ENCODE assay signal across 1 cellular context in the genomic region with DNA sequence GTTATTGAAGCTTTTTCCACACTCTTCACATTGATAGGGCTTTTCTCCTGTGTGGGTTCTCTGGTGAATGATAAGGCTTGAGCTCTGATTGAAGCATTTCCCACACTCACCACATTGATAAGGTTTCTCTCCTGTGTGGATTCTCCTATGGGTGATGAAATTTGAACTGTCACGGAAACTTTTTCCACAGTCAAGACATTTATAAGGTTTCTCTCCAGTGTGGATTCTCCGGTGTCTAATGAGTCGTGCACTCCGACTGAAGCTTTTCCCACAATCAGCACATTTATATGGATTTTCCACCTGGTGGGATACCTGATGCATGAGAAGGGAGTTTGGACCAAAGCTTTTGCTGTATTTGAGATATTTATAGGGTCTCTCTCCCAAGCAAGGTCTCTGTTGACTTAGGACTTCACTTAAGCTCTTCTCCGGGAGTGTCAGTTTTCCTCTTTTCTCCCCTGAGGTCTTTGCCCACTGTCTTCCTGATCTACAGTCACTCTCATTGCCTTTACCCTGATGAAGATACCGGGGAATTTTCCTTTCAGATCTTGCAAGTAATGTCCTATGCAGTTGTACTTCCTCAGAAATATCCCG.
A peak's percentile ranks its signal among the peaks of the same experiment; 100 is the strongest.
TF ChIP-seq lines count a peak whose summit lies in the region.

No MANE protein-coding gene starts in this region.

TF ChIP-seq in K562, 482 proteins besides CTCF, POLR2A, EP300 and RAD21 (continues in another document):
- TF ChIP-seq NELFE (IDR thresholded peaks at IDR 0.05; ENCODE audit: insufficient read depth, insufficient read length) (no peak), POLR2H (tag; IDR thresholded peaks at IDR 0.05; ENCODE audit: low read depth) (no peak), ARID2 (IDR thresholded peaks at IDR 0.05) (no peak), ZNF75A (CRISPR knock-in tag; IDR thresholded peaks at IDR 0.05) (peak; percentile 99), NEUROD1 (IDR thresholded peaks at IDR 0.05; ENCODE audit: borderline replicate concordance, low read depth, low read length, partially characterized antibody) (no peak), TRIM24 (IDR thresholded peaks at IDR 0.05) (peak in 1 of 2 experiments; percentile 64; a peak in 1 of 4 replicates), SUPT5H (IDR thresholded peaks at IDR 0.05) (no peak), PHB2 (IDR thresholded peaks at IDR 0.05; ENCODE audit: low read depth) (no peak), MCM5 (IDR thresholded peaks at IDR 0.05; ENCODE audit: low read depth) (no peak), FOXP1 (CRISPR knock-in tag; IDR thresholded peaks at IDR 0.05) (no peak), RB1 (IDR thresholded peaks at IDR 0.05; ENCODE audit: low read depth) (no peak), POLR2B (IDR thresholded peaks at IDR 0.05; ENCODE audit: low read depth, partially characterized antibody) (no peak), TAF7 (tag; IDR thresholded peaks at IDR 0.05) (no peak), XRCC3 (IDR thresholded peaks at IDR 0.05) (peak; percentile 91), CBX3 (IDR thresholded peaks at IDR 0.05; ENCODE audit: borderline replicate concordance in 1 of 2, low read length in 2 of 2) (peak in 1 of 2 experiments; percentile 94; a peak in 2 of 3 replicates), CBX1 (IDR thresholded peaks at IDR 0.05; ENCODE audit: low read depth) (peak; percentile 61; the same call in 1 of the 2 replicates), TRIM28 (IDR thresholded peaks at IDR 0.05) (peak; percentile 98), ZNF316 (IDR thresholded peaks at IDR 0.05) (peak; percentile 74), LEF1 (IDR thresholded peaks at IDR 0.05) (no peak), CBFA2T3 (IDR thresholded peaks at IDR 0.05) (no peak), ZNF274 (IDR thresholded peaks at IDR 0.05; ENCODE audit: borderline replicate concordance, low read depth, low read length) (no peak), BCL6 (CRISPR knock-in tag; IDR thresholded peaks at IDR 0.05) (no peak), CBX5 (IDR thresholded peaks at IDR 0.05; ENCODE audit: borderline replicate concordance, low read depth) (peak; percentile 26; the same call in 1 of the 2 replicates), ZNF561 (CRISPR knock-in tag; conservative IDR thresholded peaks at IDR 0.05) (no peak), ARID1B (IDR thresholded peaks at IDR 0.05) (no peak), NFRKB (IDR thresholded peaks at IDR 0.05; ENCODE audit: low read depth) (peak; percentile 78), PURB (CRISPR knock-in tag; IDR thresholded peaks at IDR 0.05; ENCODE audit: low read depth) (no peak), TOE1 (IDR thresholded peaks at IDR 0.05; ENCODE audit: borderline replicate concordance) (no peak), TOE1 (CRISPR knock-in tag; IDR thresholded peaks at IDR 0.05; ENCODE audit: borderline replicate concordance, low read depth) (no peak), TEAD4 (IDR thresholded peaks at IDR 0.05; ENCODE audit: low read length) (0 out of 2 replicates have a peak, but pooled peaks have one; percentile 38), TEAD4 (CRISPR knock-in tag; IDR thresholded peaks at IDR 0.05; ENCODE audit: borderline replicate concordance) (no peak), MTA3 (IDR thresholded peaks at IDR 0.05; ENCODE audit: borderline replicate concordance) (no peak), NCOR1 (IDR thresholded peaks at IDR 0.05) (no peak), U2AF1 (optimal IDR thresholded peaks at IDR 0.05; ENCODE audit: low read depth, low read length) (no peak)
- TF ChIP-seq, protein P1, sequence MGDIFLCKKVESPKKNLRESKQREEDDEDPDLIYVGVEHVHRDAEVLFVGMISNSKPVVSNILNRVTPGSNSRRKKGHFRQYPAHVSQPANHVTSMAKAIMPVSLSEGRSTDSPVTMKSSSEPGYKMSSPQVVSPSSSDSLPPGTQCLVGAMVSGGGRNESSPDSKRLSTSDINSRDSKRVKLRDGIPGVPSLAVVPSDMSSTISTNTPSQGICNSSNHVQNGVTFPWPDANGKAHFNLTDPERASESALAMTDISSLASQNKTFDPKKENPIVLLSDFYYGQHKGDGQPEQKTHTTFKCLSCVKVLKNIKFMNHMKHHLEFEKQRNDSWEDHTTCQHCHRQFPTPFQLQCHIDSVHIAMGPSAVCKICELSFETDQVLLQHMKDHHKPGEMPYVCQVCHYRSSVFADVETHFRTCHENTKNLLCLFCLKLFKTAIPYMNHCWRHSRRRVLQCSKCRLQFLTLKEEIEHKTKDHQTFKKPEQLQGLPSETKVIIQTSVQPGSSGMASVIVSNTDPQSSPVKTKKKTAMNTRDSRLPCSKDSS (IDR thresholded peaks at IDR 0.05; ENCODE audit: low read depth, partially characterized antibody), result peak; percentile 85
- TF ChIP-seq, protein P2, sequence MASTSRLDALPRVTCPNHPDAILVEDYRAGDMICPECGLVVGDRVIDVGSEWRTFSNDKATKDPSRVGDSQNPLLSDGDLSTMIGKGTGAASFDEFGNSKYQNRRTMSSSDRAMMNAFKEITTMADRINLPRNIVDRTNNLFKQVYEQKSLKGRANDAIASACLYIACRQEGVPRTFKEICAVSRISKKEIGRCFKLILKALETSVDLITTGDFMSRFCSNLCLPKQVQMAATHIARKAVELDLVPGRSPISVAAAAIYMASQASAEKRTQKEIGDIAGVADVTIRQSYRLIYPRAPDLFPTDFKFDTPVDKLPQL (IDR thresholded peaks at IDR 0.05; ENCODE audit: extremely low read depth, insufficient read length), result no peak
- TF ChIP-seq, protein P3, sequence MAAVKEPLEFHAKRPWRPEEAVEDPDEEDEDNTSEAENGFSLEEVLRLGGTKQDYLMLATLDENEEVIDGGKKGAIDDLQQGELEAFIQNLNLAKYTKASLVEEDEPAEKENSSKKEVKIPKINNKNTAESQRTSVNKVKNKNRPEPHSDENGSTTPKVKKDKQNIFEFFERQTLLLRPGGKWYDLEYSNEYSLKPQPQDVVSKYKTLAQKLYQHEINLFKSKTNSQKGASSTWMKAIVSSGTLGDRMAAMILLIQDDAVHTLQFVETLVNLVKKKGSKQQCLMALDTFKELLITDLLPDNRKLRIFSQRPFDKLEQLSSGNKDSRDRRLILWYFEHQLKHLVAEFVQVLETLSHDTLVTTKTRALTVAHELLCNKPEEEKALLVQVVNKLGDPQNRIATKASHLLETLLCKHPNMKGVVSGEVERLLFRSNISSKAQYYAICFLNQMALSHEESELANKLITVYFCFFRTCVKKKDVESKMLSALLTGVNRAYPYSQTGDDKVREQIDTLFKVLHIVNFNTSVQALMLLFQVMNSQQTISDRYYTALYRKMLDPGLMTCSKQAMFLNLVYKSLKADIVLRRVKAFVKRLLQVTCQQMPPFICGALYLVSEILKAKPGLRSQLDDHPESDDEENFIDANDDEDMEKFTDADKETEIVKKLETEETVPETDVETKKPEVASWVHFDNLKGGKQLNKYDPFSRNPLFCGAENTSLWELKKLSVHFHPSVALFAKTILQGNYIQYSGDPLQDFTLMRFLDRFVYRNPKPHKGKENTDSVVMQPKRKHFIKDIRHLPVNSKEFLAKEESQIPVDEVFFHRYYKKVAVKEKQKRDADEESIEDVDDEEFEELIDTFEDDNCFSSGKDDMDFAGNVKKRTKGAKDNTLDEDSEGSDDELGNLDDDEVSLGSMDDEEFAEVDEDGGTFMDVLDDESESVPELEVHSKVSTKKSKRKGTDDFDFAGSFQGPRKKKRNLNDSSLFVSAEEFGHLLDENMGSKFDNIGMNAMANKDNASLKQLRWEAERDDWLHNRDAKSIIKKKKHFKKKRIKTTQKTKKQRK (IDR thresholded peaks at IDR 0.05; ENCODE audit: borderline replicate concordance, low read depth, low read length), result no peak
- TF ChIP-seq, protein P4, sequence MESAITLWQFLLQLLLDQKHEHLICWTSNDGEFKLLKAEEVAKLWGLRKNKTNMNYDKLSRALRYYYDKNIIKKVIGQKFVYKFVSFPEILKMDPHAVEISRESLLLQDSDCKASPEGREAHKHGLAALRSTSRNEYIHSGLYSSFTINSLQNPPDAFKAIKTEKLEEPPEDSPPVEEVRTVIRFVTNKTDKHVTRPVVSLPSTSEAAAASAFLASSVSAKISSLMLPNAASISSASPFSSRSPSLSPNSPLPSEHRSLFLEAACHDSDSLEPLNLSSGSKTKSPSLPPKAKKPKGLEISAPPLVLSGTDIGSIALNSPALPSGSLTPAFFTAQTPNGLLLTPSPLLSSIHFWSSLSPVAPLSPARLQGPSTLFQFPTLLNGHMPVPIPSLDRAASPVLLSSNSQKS (CRISPR knock-in tag; IDR thresholded peaks at IDR 0.05), result no peak
- TF ChIP-seq, protein P5, sequence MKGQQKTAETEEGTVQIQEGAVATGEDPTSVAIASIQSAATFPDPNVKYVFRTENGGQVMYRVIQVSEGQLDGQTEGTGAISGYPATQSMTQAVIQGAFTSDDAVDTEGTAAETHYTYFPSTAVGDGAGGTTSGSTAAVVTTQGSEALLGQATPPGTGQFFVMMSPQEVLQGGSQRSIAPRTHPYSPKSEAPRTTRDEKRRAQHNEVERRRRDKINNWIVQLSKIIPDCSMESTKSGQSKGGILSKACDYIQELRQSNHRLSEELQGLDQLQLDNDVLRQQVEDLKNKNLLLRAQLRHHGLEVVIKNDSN (CRISPR knock-in tag; IDR thresholded peaks at IDR 0.05), result no peak
- TF ChIP-seq, protein P6, sequence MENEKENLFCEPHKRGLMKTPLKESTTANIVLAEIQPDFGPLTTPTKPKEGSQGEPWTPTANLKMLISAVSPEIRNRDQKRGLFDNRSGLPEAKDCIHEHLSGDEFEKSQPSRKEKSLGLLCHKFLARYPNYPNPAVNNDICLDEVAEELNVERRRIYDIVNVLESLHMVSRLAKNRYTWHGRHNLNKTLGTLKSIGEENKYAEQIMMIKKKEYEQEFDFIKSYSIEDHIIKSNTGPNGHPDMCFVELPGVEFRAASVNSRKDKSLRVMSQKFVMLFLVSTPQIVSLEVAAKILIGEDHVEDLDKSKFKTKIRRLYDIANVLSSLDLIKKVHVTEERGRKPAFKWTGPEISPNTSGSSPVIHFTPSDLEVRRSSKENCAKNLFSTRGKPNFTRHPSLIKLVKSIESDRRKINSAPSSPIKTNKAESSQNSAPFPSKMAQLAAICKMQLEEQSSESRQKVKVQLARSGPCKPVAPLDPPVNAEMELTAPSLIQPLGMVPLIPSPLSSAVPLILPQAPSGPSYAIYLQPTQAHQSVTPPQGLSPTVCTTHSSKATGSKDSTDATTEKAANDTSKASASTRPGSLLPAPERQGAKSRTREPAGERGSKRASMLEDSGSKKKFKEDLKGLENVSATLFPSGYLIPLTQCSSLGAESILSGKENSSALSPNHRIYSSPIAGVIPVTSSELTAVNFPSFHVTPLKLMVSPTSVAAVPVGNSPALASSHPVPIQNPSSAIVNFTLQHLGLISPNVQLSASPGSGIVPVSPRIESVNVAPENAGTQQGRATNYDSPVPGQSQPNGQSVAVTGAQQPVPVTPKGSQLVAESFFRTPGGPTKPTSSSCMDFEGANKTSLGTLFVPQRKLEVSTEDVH (IDR thresholded peaks at IDR 0.05; ENCODE audit: low read depth, partially characterized antibody), result no peak
- TF ChIP-seq, protein P7, sequence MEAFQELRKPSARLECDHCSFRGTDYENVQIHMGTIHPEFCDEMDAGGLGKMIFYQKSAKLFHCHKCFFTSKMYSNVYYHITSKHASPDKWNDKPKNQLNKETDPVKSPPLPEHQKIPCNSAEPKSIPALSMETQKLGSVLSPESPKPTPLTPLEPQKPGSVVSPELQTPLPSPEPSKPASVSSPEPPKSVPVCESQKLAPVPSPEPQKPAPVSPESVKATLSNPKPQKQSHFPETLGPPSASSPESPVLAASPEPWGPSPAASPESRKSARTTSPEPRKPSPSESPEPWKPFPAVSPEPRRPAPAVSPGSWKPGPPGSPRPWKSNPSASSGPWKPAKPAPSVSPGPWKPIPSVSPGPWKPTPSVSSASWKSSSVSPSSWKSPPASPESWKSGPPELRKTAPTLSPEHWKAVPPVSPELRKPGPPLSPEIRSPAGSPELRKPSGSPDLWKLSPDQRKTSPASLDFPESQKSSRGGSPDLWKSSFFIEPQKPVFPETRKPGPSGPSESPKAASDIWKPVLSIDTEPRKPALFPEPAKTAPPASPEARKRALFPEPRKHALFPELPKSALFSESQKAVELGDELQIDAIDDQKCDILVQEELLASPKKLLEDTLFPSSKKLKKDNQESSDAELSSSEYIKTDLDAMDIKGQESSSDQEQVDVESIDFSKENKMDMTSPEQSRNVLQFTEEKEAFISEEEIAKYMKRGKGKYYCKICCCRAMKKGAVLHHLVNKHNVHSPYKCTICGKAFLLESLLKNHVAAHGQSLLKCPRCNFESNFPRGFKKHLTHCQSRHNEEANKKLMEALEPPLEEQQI (IDR thresholded peaks at IDR 0.05), result no peak
- TF ChIP-seq, protein P8, sequence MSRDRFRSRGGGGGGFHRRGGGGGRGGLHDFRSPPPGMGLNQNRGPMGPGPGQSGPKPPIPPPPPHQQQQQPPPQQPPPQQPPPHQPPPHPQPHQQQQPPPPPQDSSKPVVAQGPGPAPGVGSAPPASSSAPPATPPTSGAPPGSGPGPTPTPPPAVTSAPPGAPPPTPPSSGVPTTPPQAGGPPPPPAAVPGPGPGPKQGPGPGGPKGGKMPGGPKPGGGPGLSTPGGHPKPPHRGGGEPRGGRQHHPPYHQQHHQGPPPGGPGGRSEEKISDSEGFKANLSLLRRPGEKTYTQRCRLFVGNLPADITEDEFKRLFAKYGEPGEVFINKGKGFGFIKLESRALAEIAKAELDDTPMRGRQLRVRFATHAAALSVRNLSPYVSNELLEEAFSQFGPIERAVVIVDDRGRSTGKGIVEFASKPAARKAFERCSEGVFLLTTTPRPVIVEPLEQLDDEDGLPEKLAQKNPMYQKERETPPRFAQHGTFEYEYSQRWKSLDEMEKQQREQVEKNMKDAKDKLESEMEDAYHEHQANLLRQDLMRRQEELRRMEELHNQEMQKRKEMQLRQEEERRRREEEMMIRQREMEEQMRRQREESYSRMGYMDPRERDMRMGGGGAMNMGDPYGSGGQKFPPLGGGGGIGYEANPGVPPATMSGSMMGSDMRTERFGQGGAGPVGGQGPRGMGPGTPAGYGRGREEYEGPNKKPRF (IDR thresholded peaks at IDR 0.05; ENCODE audit: low read depth, low read length), result no peak
- TF ChIP-seq, protein P9, sequence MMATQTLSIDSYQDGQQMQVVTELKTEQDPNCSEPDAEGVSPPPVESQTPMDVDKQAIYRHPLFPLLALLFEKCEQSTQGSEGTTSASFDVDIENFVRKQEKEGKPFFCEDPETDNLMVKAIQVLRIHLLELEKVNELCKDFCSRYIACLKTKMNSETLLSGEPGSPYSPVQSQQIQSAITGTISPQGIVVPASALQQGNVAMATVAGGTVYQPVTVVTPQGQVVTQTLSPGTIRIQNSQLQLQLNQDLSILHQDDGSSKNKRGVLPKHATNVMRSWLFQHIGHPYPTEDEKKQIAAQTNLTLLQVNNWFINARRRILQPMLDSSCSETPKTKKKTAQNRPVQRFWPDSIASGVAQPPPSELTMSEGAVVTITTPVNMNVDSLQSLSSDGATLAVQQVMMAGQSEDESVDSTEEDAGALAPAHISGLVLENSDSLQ (IDR thresholded peaks at IDR 0.05), result no peak
- TF ChIP-seq, protein P10, sequence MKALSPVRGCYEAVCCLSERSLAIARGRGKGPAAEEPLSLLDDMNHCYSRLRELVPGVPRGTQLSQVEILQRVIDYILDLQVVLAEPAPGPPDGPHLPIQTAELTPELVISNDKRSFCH (CRISPR knock-in tag; IDR thresholded peaks at IDR 0.05), result no peak
- TF ChIP-seq, protein P10 (tag; IDR thresholded peaks at IDR 0.05), result no peak
- TF ChIP-seq, protein P11, sequence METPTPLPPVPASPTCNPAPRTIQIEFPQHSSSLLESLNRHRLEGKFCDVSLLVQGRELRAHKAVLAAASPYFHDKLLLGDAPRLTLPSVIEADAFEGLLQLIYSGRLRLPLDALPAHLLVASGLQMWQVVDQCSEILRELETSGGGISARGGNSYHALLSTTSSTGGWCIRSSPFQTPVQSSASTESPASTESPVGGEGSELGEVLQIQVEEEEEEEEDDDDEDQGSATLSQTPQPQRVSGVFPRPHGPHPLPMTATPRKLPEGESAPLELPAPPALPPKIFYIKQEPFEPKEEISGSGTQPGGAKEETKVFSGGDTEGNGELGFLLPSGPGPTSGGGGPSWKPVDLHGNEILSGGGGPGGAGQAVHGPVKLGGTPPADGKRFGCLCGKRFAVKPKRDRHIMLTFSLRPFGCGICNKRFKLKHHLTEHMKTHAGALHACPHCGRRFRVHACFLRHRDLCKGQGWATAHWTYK (CRISPR knock-in tag; IDR thresholded peaks at IDR 0.05), result no peak
